ENCODE assay signal across 12 cellular contexts in genomic region chr13:44271031-44271433, GRCh38.
DNase-seq lines count a peak whose midpoint lies in the region; ATAC-seq and TF ChIP-seq lines count a peak whose summit lies in the region.
"Had no signal": no experiment of that assay in that cellular context is flagged by ENCODE, and none has a peak within 500 bp of the region (broad histone marks: within the 10 kb centered on the region; RNA-seq: fewer than 3 reads in every experiment).

No MANE protein-coding gene starts in this region.

- DNase-seq in HFFc6, result peak; percentile 22
- DNase-seq in ascending aorta (ENCODE audit: low spot score in 2 of 2), result no peak
- DNase-seq in heart right ventricle, result no peak
- DNase-seq in GOT3 (lab: John Stamatoyannopoulos, UW), result no peak
- no peak for DNase-seq in NCI-H446 (lab: John Stamatoyannopoulos, UW)
- no peak for DNase-seq in NCI-H1048 (lab: John Stamatoyannopoulos, UW)
- no peak for DNase-seq in SK-N-DZ (ENCODE audit: low spot score)
- DNase-seq: endodermal cell; stimulated activated CD8-positive, alpha-beta memory T cell treated with anti-CD3 and anti-CD28 coated beads, Interleukin-4, amount 100 ng/mL, for 48 hours; T-helper 2 cell had no signal

- no peaks in the 10 kb centered on the region for H3K9me3 ChIP-seq in ascending aorta
- no peaks in the 10 kb centered on the region for H3K9me3 ChIP-seq in heart right ventricle
- no peaks in the 10 kb centered on the region for H3K9me3 ChIP-seq in skeletal muscle tissue (ENCODE audit: control insufficient read depth in 3 of 3, low read length in 3 of 3)

- intact Hi-C loops in ascending aorta (cut with DNase I), result loop anchor here (10.0 kb wide), 1 partner anchor 164 kb away; no protein-coding TSS in a partner anchor
- intact Hi-C loops in heart right ventricle (cut with DNase I), result loop anchor here in 1 of 10 donors (5.0 kb wide), 1 partner anchor 36 kb away; no protein-coding TSS in a partner anchor

- H3K4me1 ChIP-seq in ascending aorta, result peaks cover 9 to 63% of the 10 kb centered on the region in 2 donors
- H3K4me1 ChIP-seq in heart right ventricle, result peaks cover 8 to 53% (median 42%) of the 10 kb centered on the region in 9 donors
- H3K4me1 ChIP-seq in skeletal muscle tissue (ENCODE audit: control insufficient read depth in 3 of 3, insufficient read depth in 3 of 3, low read length in 3 of 3), result peaks cover 32 to 49% (median 36%) of the 10 kb centered on the region in 3 donors

- H3K27me3 Mint-ChIP-seq in HFFc6 (ENCODE audit: insufficient read depth), result peaks cover 9% of the 10 kb centered on the region

- no peak overlapping the region; the same call in none of the 2 replicates for H3K4me3 Mint-ChIP-seq in HFFc6
- H3K4me3 Mint-ChIP-seq: endodermal cell had no signal

- TF ChIP-seq CTCF in HFFc6 (IDR thresholded peaks at IDR 0.05) (no peak), ascending aorta (IDR thresholded peaks at IDR 0.05) (no peak), heart right ventricle (IDR thresholded peaks at IDR 0.05) (no peak)

- 47 to 56% methylated on average over 4 of the region's 4 CpGs for WGBS in heart right ventricle, 2 donors

- H3K4me1 Mint-ChIP-seq in HFFc6 (ENCODE audit: low read depth), result peaks cover 63% of the 10 kb centered on the region

- no peaks in the 10 kb centered on the region for H3K9me3 Mint-ChIP-seq in HFFc6

- H3K36me3 Mint-ChIP-seq in HFFc6 (ENCODE audit: low read depth), result no peaks in the 10 kb centered on the region

- H3K4me3 ChIP-seq in ascending aorta (no peak overlapping the region), heart right ventricle (no peak overlapping the region), skeletal muscle tissue (ENCODE audit: low read length in 3 of 3) (peak overlapping the region; percentile 0 to 53 (median 46))
- H3K4me3 ChIP-seq: skin epidermis had no signal

- H3K27me3 ChIP-seq in ascending aorta (no peaks in the 10 kb centered on the region), heart right ventricle (no peaks in the 10 kb centered on the region), skeletal muscle tissue (ENCODE audit: control insufficient read depth in 3 of 3, insufficient read depth in 3 of 3, low read length in 3 of 3) (no peaks in the 10 kb centered on the region)

- ATAC-seq in heart right ventricle, result peak in 7 of 8 donors; percentile 8 to 74 (median 56)

- H3K27ac Mint-ChIP-seq in HFFc6, result peak overlapping the region; percentile 64
- H3K27ac Mint-ChIP-seq: endodermal cell had no signal

- H3K9ac ChIP-seq in skeletal muscle tissue (ENCODE audit: low read depth in 1 of 3, low read length in 3 of 3), result peak overlapping the region; percentile 1 to 70 (median 47)

- H3K27ac ChIP-seq in ascending aorta, result peak overlapping the region; percentile 88 to 92
- H3K27ac ChIP-seq in heart right ventricle, result peak overlapping the region in 9 of 10 donors; percentile 57 to 85 (median 71)
- H3K27ac ChIP-seq in skeletal muscle tissue (ENCODE audit: low read depth, low read length), result peak overlapping the region; percentile 87

- H3K36me3 ChIP-seq in ascending aorta (no peaks in the 10 kb centered on the region), heart right ventricle (no peaks in the 10 kb centered on the region), skeletal muscle tissue (ENCODE audit: control insufficient read depth in 3 of 3, insufficient read depth in 3 of 3, low read length in 3 of 3) (no peaks in the 10 kb centered on the region)

Comparison
In these comparisons a context has a peak if more than half of its experiments do, and no peak if none do; other contexts are left out.
1. H3K4me3 ChIP-seq: peak in skeletal muscle tissue (3 of 3); none in ascending aorta (0 of 2) and heart right ventricle (0 of 10).
2. Peak in every context shown above with its lines, with median percentiles within 50 percentile points of each other: H3K27ac ChIP-seq.